ENCODE assay signal across 9 cellular contexts in the genomic region with DNA sequence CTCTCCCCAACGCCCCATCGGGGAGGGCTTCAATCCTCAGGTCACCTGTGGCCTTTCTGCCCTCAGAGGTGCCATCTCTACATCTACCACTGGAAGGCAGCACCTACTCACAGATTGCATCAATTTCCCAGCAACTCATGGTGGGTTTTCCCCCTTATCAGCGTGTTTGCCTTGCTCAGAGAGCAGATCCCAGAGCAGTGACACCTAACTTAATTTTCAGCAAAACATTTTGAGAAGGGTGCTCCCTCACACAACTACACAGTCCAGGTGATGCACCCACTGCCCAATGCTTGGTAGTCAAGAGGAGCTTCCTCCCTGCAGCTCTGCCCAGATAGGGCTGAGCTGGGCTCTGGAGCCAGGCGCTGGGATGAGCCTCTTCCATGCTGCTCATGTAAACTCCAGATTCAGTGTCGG. TPM values are rescaled to one million over a fixed set of nuclear protein-coding genes. Genes with fewer than 3 reads are reported as not detected.
DNase-seq lines count a peak whose midpoint lies in the region; ATAC-seq and TF ChIP-seq lines count a peak whose summit lies in the region.
"Had no signal": no experiment of that assay in that cellular context is flagged by ENCODE, and none has a peak within 500 bp of the region (broad histone marks: within the 10 kb centered on the region; RNA-seq: fewer than 3 reads in every experiment).

No MANE protein-coding gene starts in this region.

- no peaks in the 10 kb centered on the region for H3K4me1 Mint-ChIP-seq in Calu3 (ENCODE audit: low read depth, unreplicated experiment)

- peaks cover 12% of the 10 kb centered on the region for H3K27me3 Mint-ChIP-seq in Calu3 (ENCODE audit: unreplicated experiment)

- peak; percentile 89 for TF ChIP-seq CTCF in Calu3 (IDR thresholded peaks at IDR 0.05; ENCODE audit: unreplicated experiment)

- no peak overlapping the region for H3K27ac Mint-ChIP-seq in Calu3 (ENCODE audit: unreplicated experiment)

- ATAC-seq in GM19043 (IDR thresholded peaks at IDR 0.05; ENCODE audit: low read depth, unreplicated experiment) (peak; percentile 74), HG03280 (IDR thresholded peaks at IDR 0.05; ENCODE audit: unreplicated experiment) (peak; percentile 84), HG02970 (IDR thresholded peaks at IDR 0.05; ENCODE audit: low FRiP score, unreplicated experiment) (no peak)

- H3K9me3 Mint-ChIP-seq in Calu3 (ENCODE audit: low read depth, unreplicated experiment), result peaks cover 3% of the 10 kb centered on the region

- CTCF ChIA-PET in Calu3 (lab: Charles Lee), result interaction anchor here (0.6 to 1.7 kb wide), 6 partner anchors 40 to 624 kb away, joined by 3 to 15 read pairs (median 4); no protein-coding TSS in a partner anchor

- intact Hi-C loops in Calu3 (cut with micrococcal nuclease; ENCODE audit: unreplicated experiment), result loop anchor here (2.0 to 5.0 kb wide), 4 partner anchors 182 to 621 kb away; no protein-coding TSS in a partner anchor

- BruUV-seq in Calu3 (replicated peaks; lab: Mats Ljungman, UMichigan), result no TSS peak

- no peak overlapping the region for H3K4me3 Mint-ChIP-seq in Calu3 (ENCODE audit: low read depth, unreplicated experiment)

- H3K36me3 Mint-ChIP-seq in Calu3 (ENCODE audit: insufficient read depth, unreplicated experiment), result no peaks in the 10 kb centered on the region

- DNase-seq in Calu3, result peak; percentile 61
- DNase-seq in astrocyte of the hippocampus (ENCODE audit: low read depth, low spot score), result peak; percentile 12
- DNase-seq in activated gamma-delta T cell treated with Interleukin-2 at 50 U/mL for 16 hours, result no peak
- no peak for DNase-seq in NCI-H187 (lab: John Stamatoyannopoulos, UW)
- no peak for DNase-seq in COR-L47 (lab: John Stamatoyannopoulos, UW)

RNA-seq across cellular contexts. Expression of a gene that starts 48.2 kb away (rescaled TPM):
- not detected in 2 replicates for total RNA-seq in Calu3 (2022)
- total RNA-seq: HT1080 had no signal

Comparison
In these comparisons a context has a peak if more than half of its experiments do, and no peak if none do; other contexts are left out.
1. DNase-seq: peak in Calu3 (single experiment) and astrocyte of the hippocampus (single experiment); none in activated gamma-delta T cell treated with Interleukin-2 at 50 U/mL for 16 hours (single experiment), NCI-H187 (0 of 2) and COR-L47 (single experiment).